12 cellular contexts compared by ENCODE assay signal in genomic region chr18:57775937-57776336, GRCh38. TPM values are rescaled to one million over a fixed set of nuclear protein-coding genes. Genes with fewer than 3 reads are reported as not detected.
DNase-seq lines count a peak whose midpoint lies in the region; ATAC-seq and TF ChIP-seq lines count a peak whose summit lies in the region.
"Had no signal": no experiment of that assay in that cellular context is flagged by ENCODE, and none has a peak within 500 bp of the region (broad histone marks: within the 10 kb centered on the region; RNA-seq: fewer than 3 reads in every experiment).

No MANE protein-coding gene starts in this region.

- no peak overlapping the region for H3K27ac Mint-ChIP-seq in stimulated activated naive CD8-positive, alpha-beta T cell treated with anti-CD3 and anti-CD28 coated beads, Interleukin-15, amount 100 ng/mL, for 72 hours
- H3K27ac Mint-ChIP-seq in neural progenitor cell: no peak overlapping the region
- H3K27ac Mint-ChIP-seq: activated CD4-positive, alpha-beta T cell treated with anti-CD3 and anti-CD28 coated beads for 36 hours had no signal

- no peak overlapping the region for H3K9ac ChIP-seq in neural progenitor cell

- DNase-seq in HPDE6-E6E7 (ENCODE audit: extremely low spot score) (peak; percentile 72), astrocyte of the spinal cord (ENCODE audit: low read depth, low spot score) (peak; percentile 48), middle frontal gyrus (ENCODE audit: extremely low spot score, low spot score) (no peak), neural progenitor cell (ENCODE audit: low spot score) (no peak), NCI-H748 treated with DMSO at 0.1 percent for 48 hours (lab: John Stamatoyannopoulos, UW) (no peak)
- no peak for DNase-seq in stimulated activated naive CD8-positive, alpha-beta T cell treated with anti-CD3 and anti-CD28 coated beads, Interleukin-15, amount 100 ng/mL, for 72 hours
- DNase-seq in stimulated activated CD4-positive, alpha-beta T cell treated with anti-CD3 and anti-CD28 coated beads, Interleukin-2, amount 100 ng/mL, for 24 hours: no peak
- DNase-seq: NCI-H1092, SIG-M5 had no signal

- no peaks in the 10 kb centered on the region for H3K79me2 ChIP-seq in neural progenitor cell (ENCODE audit: low read depth)

- H3K4me1 ChIP-seq in gastroesophageal sphincter (peaks cover 8 to 75% (median 33%) of the 10 kb centered on the region in 3 donors), neural progenitor cell (no peaks in the 10 kb centered on the region)

- no peak overlapping the region for H2AFZ ChIP-seq in neural progenitor cell (replicated peaks)

- H3K27ac ChIP-seq in gastroesophageal sphincter (peak overlapping the region; percentile 3 to 70 (median 58)), neural progenitor cell (no peak overlapping the region)

- in situ Hi-C loops in astrocyte of the spinal cord (cut with HindIII; ENCODE audit: low sequenced_read_pairs): no loop called here

- no peaks in the 10 kb centered on the region for H3K36me3 Mint-ChIP-seq in neural progenitor cell

- no peaks in the 10 kb centered on the region for H4K20me1 ChIP-seq in neural progenitor cell (ENCODE audit: low read depth)

- no peak for TF ChIP-seq CTCF in astrocyte of the spinal cord (IDR thresholded peaks at IDR 0.05; ENCODE audit: low read depth, low read length)
- no peak for TF ChIP-seq CTCF in gastroesophageal sphincter (IDR thresholded peaks at IDR 0.05)
- TF ChIP-seq CTCF in neural progenitor cell (IDR thresholded peaks at IDR 0.05): no peak

- H3K27me3 ChIP-seq in gastroesophageal sphincter (no peaks in the 10 kb centered on the region), neural progenitor cell (no peaks in the 10 kb centered on the region)

- 72 to 77% methylated on average over 3 of the region's 3 CpGs for WGBS in gastroesophageal sphincter (ENCODE audit: low coverage in 1 of 2), 2 donors

- peaks cover 0 to 5% of the 10 kb centered on the region in 2 donors for H3K9me3 Mint-ChIP-seq in stimulated activated naive CD8-positive, alpha-beta T cell treated with anti-CD3 and anti-CD28 coated beads, Interleukin-15, amount 100 ng/mL, for 72 hours
- H3K9me3 Mint-ChIP-seq in neural progenitor cell: no peaks in the 10 kb centered on the region
- H3K9me3 Mint-ChIP-seq: central memory CD8-positive, alpha-beta T cell had no signal

- H3K36me3 ChIP-seq in gastroesophageal sphincter (no peaks in the 10 kb centered on the region), neural progenitor cell (no peaks in the 10 kb centered on the region)

- no peak for TF ChIP-seq EP300 in gastroesophageal sphincter (IDR thresholded peaks at IDR 0.05)

- no peaks in the 10 kb centered on the region for H3K9me3 ChIP-seq in gastroesophageal sphincter
- H3K9me3 ChIP-seq in neural progenitor cell (ENCODE audit: low read depth): no peaks in the 10 kb centered on the region

- H3K4me3 Mint-ChIP-seq in stimulated activated naive CD8-positive, alpha-beta T cell treated with anti-CD3 and anti-CD28 coated beads, Interleukin-15, amount 100 ng/mL, for 72 hours: peak overlapping the region; percentile 1 to 39
- H3K4me3 Mint-ChIP-seq in neural progenitor cell: no peak overlapping the region
- H3K4me3 Mint-ChIP-seq: activated CD4-positive, alpha-beta T cell treated with anti-CD3 and anti-CD28 coated beads for 36 hours; central memory CD8-positive, alpha-beta T cell had no signal

- no peak overlapping the region for H3K4me2 ChIP-seq in neural progenitor cell

- ATAC-seq in gastroesophageal sphincter: no peak
- ATAC-seq in stimulated activated naive CD8-positive, alpha-beta T cell treated with anti-CD3 and anti-CD28 coated beads, Interleukin-15, amount 100 ng/mL, for 72 hours: peak; percentile 56
- ATAC-seq: activated CD4-positive, alpha-beta T cell treated with anti-CD3 and anti-CD28 coated beads for 36 hours had no signal

- H3K27me3 Mint-ChIP-seq in stimulated activated naive CD8-positive, alpha-beta T cell treated with anti-CD3 and anti-CD28 coated beads, Interleukin-15, amount 100 ng/mL, for 72 hours: peaks cover 8% of the 10 kb centered on the region
- H3K27me3 Mint-ChIP-seq in neural progenitor cell (ENCODE audit: insufficient read depth, low read depth): no peaks in the 10 kb centered on the region
- H3K27me3 Mint-ChIP-seq: activated CD4-positive, alpha-beta T cell treated with anti-CD3 and anti-CD28 coated beads for 36 hours; central memory CD8-positive, alpha-beta T cell had no signal

- no peak for TF ChIP-seq POLR2A in gastroesophageal sphincter (IDR thresholded peaks at IDR 0.05)

- no peaks in the 10 kb centered on the region for H3F3A ChIP-seq in neural progenitor cell (ENCODE audit: low read depth)

- H3K4me3 ChIP-seq in astrocyte of the spinal cord (ENCODE audit: low read depth, low read length) (no peak overlapping the region), gastroesophageal sphincter (no peak overlapping the region), neural progenitor cell (no peak overlapping the region)

- peaks cover 44% of the 10 kb centered on the region for H3K4me1 Mint-ChIP-seq in stimulated activated naive CD8-positive, alpha-beta T cell treated with anti-CD3 and anti-CD28 coated beads, Interleukin-15, amount 100 ng/mL, for 72 hours
- H3K4me1 Mint-ChIP-seq in neural progenitor cell: peaks cover 3% of the 10 kb centered on the region

RNA-seq across cellular contexts. Expression of gene ATP8B1, which starts 27.2 kb away (rescaled TPM):
- total RNA-seq in gastroesophageal sphincter: 10 to 100 TPM; 17.4 to 26.2 (median 23.4) TPM
- 0.03 and 0.15 TPM in 2 replicates for total RNA-seq in neural progenitor cell (ENCODE audit: low replicate concordance)
- total RNA-seq: activated CD4-positive, alpha-beta T cell treated with anti-CD3 and anti-CD28 coated beads for 36 hours had no signal

Comparison
In these comparisons a context has a peak if more than half of its experiments do, and no peak if none do; other contexts are left out.
1. DNase-seq: peak in HPDE6-E6E7 (single experiment) and astrocyte of the spinal cord (single experiment); none in stimulated activated naive CD8-positive, alpha-beta T cell treated with anti-CD3 and anti-CD28 coated beads, Interleukin-15, amount 100 ng/mL, for 72 hours (0 of 2), middle frontal gyrus (single experiment), stimulated activated CD4-positive, alpha-beta T cell treated with anti-CD3 and anti-CD28 coated beads, Interleukin-2, amount 100 ng/mL, for 24 hours (0 of 2), neural progenitor cell (single experiment) and NCI-H748 treated with DMSO at 0.1 percent for 48 hours (single experiment).
2. RNA of gene ATP8B1, which starts 27.2 kb away (total RNA-seq): 17.4 to 26.2 TPM in gastroesophageal sphincter; 0.03 to 0.15 TPM in neural progenitor cell; every median in the first group is over 10 times any median in the second.